ENCODE assay signal across 10 cellular contexts in genomic region chr2:152505495-152505906, GRCh38.
DNase-seq lines count a peak whose midpoint lies in the region; ATAC-seq, FAIRE-seq and TF ChIP-seq lines count a peak whose summit lies in the region.
"Had no signal": no experiment of that assay in that cellular context is flagged by ENCODE, and none has a peak within 500 bp of the region (broad histone marks: within the 10 kb centered on the region; RNA-seq: fewer than 3 reads in every experiment).

No MANE protein-coding gene starts in this region.

- H3K27me3 Mint-ChIP-seq in type B pancreatic cell: no peaks in the 10 kb centered on the region
- H3K27me3 Mint-ChIP-seq: activated CD4-positive, alpha-beta T cell treated with anti-CD3 and anti-CD28 coated beads, Interleukin-2, amount 10 ng/mL, durations not matched to agents 24 days and 14 days had no signal

- no peaks in the 10 kb centered on the region for H3K27me3 ChIP-seq in bronchial epithelial cell (ENCODE audit: control insufficient read depth, insufficient read depth, low read length)
- H3K27me3 ChIP-seq: tibial artery had no signal

- H3K36me3 ChIP-seq in bronchial epithelial cell (ENCODE audit: control insufficient read depth, insufficient read depth, low read length): no peaks in the 10 kb centered on the region
- H3K36me3 ChIP-seq: tibial artery had no signal

- H3K9me3 Mint-ChIP-seq in type B pancreatic cell: peaks cover 9% of the 10 kb centered on the region
- H3K9me3 Mint-ChIP-seq: activated CD4-positive, alpha-beta T cell treated with anti-CD3 and anti-CD28 coated beads, Interleukin-2, amount 10 ng/mL, durations not matched to agents 24 days and 14 days had no signal

- peak; percentile 64 for DNase-seq in bronchial epithelial cell (ENCODE audit: low read depth)
- DNase-seq in kidney tubule cell (ENCODE audit: low spot score): peak; percentile 93
- DNase-seq in type B pancreatic cell (ENCODE audit: extremely low spot score, unreplicated experiment): no peak
- no peak for DNase-seq in NCI-H2029 (lab: John Stamatoyannopoulos, UW)
- DNase-seq in NOMO-1 treated with DMSO at 0.1 percent for 48 hours (lab: John Stamatoyannopoulos, UW; ENCODE audit: unreplicated experiment): no peak
- DNase-seq: activated CD4-positive, alpha-beta T cell treated with anti-CD3 and anti-CD28 coated beads, Interleukin-2, amount 10 ng/mL, durations not matched to agents 24 days and 14 days; NCI-H510A treated with DMSO at 0.1 percent for 48 hours had no signal

- TF ChIP-seq CTCF in bronchial epithelial cell (IDR thresholded peaks at IDR 0.05; ENCODE audit: insufficient read depth, low read length, severe bottlenecking): no peak
- TF ChIP-seq CTCF in type B pancreatic cell (conservative IDR thresholded peaks at IDR 0.05): no peak

- FAIRE-seq in bronchial epithelial cell (lab: Jason Lieb, UNC): no peak

- no peak overlapping the region for H3K27ac Mint-ChIP-seq in type B pancreatic cell
- H3K27ac Mint-ChIP-seq: activated CD4-positive, alpha-beta T cell treated with anti-CD3 and anti-CD28 coated beads, Interleukin-2, amount 10 ng/mL, durations not matched to agents 24 days and 14 days had no signal

- H3K4me1 Mint-ChIP-seq in type B pancreatic cell (ENCODE audit: unreplicated experiment): peaks cover 23% of the 10 kb centered on the region

- H3K4me3 Mint-ChIP-seq in type B pancreatic cell: peak overlapping the region; percentile 42
- H3K4me3 Mint-ChIP-seq: activated CD4-positive, alpha-beta T cell treated with anti-CD3 and anti-CD28 coated beads, Interleukin-2, amount 10 ng/mL, durations not matched to agents 24 days and 14 days had no signal

- no peak overlapping the region for H3K4me3 ChIP-seq in bronchial epithelial cell (ENCODE audit: low read depth, low read length)
- H3K4me3 ChIP-seq: tibial artery had no signal

- H3K36me3 Mint-ChIP-seq in type B pancreatic cell: peaks cover 10% of the 10 kb centered on the region

- peak; percentile 53 for ATAC-seq in HG03442 (IDR thresholded peaks at IDR 0.05; ENCODE audit: unreplicated experiment)
- no peak for ATAC-seq in GM19328 (IDR thresholded peaks at IDR 0.05; ENCODE audit: unreplicated experiment)

Comparison
In these comparisons a context has a peak if more than half of its experiments do, and no peak if none do; other contexts are left out.
1. DNase-seq: peak in bronchial epithelial cell (single experiment) and kidney tubule cell (single experiment); none in type B pancreatic cell (single experiment), NCI-H2029 (single experiment) and NOMO-1 treated with DMSO at 0.1 percent for 48 hours (single experiment).